ENCODE assay signal across 1 cellular context in the genomic region with DNA sequence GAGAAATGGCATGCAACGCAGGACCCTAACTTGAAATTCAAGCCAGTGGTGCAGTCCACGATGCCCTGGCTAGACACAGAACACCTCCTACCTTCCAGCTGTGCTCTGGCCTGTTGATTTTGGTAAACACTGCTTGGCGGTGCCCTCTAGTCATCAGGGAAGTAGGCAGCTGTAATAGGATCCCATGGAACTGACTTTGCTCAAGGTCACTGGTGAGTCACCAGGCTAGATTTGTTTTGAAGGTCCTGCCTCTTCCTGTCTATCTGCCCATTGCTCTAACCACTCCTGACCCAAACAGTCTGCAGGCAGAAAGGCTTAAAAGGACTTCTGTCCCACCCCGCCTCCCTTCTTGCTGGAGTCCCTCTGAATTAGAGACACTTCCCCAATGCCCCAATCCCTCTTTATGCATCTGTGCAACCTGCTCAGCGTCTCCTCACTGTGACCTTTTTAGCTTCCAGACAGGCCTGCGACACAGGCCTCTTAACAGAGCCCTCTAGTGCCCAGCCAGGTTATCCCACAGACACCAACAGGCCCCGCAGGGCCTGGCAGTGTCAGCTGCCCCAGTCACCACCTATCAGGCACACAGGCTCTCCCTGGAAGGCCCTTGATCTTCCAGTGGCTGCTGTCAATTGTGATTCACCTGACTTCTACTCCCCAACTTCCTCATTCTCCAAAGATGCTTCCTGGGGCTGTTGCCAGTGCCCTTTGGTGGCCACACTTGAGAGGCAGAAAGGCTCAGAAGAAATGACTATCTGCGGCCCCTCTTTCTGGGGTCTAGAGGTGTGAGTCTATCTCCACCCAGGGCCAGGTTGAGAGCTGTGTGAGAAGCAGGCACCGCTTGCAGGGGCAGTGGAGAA.
TF ChIP-seq lines count a peak whose summit lies in the region.

No MANE protein-coding gene starts in this region.

TF ChIP-seq in HepG2, 621 proteins besides CTCF, POLR2A, EP300 and RAD21 (continued from another document and continues in another):
- TF ChIP-seq, protein P1, sequence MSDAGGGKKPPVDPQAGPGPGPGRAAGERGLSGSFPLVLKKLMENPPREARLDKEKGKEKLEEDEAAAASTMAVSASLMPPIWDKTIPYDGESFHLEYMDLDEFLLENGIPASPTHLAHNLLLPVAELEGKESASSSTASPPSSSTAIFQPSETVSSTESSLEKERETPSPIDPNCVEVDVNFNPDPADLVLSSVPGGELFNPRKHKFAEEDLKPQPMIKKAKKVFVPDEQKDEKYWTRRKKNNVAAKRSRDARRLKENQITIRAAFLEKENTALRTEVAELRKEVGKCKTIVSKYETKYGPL (CRISPR knock-in tag; IDR thresholded peaks at IDR 0.05) = no peak
- TF ChIP-seq NR1H2 (CRISPR knock-in tag; IDR thresholded peaks at IDR 0.05; ENCODE audit: borderline replicate concordance, low read depth) (peak; percentile 6; the same call in 1 of the 2 replicates), RORA (CRISPR knock-in tag; IDR thresholded peaks at IDR 0.05) (no peak), ZNF616 (CRISPR knock-in tag; IDR thresholded peaks at IDR 0.05; ENCODE audit: low read depth) (no peak), HOXA9 (CRISPR knock-in tag; IDR thresholded peaks at IDR 0.05; ENCODE audit: borderline replicate concordance) (no peak), SPEN (CRISPR knock-in tag; IDR thresholded peaks at IDR 0.05; ENCODE audit: low read depth) (peak; percentile 86), TAF15 (IDR thresholded peaks at IDR 0.05; ENCODE audit: low read depth, low read length, poor library complexity, severe bottlenecking) (no peak), ZNF296 (CRISPR knock-in tag; conservative IDR thresholded peaks at IDR 0.05) (no peak), ZNF441 (CRISPR knock-in tag; IDR thresholded peaks at IDR 0.05; ENCODE audit: borderline replicate concordance) (peak; percentile 84), MYC (CRISPR knock-in tag; IDR thresholded peaks at IDR 0.05; ENCODE audit: borderline replicate concordance) (peak; percentile 55; the same call in 1 of the 2 replicates), ZNF451 (CRISPR knock-in tag; IDR thresholded peaks at IDR 0.05) (no peak), DMAP1 (CRISPR knock-in tag; IDR thresholded peaks at IDR 0.05) (peak; percentile 69), PPARG (CRISPR knock-in tag; conservative IDR thresholded peaks at IDR 0.05) (peak; percentile 89; the same call in 1 of the 2 replicates), PAF1 (CRISPR knock-in tag; IDR thresholded peaks at IDR 0.05) (no peak), ZNF24 (IDR thresholded peaks at IDR 0.05) (no peak), ZFP41 (CRISPR knock-in tag; IDR thresholded peaks at IDR 0.05; ENCODE audit: borderline replicate concordance) (0 out of 2 replicates have a peak, but pooled peaks have one; percentile 19), ZFP36 (IDR thresholded peaks at IDR 0.05; ENCODE audit: borderline replicate concordance, low read depth, low read length, partially characterized antibody) (no peak), ZNF564 (CRISPR knock-in tag; IDR thresholded peaks at IDR 0.05) (no peak), FLYWCH1 (CRISPR knock-in tag; IDR thresholded peaks at IDR 0.05) (no peak), KDM5A (IDR thresholded peaks at IDR 0.05; ENCODE audit: borderline replicate concordance, low read length) (peak; percentile 71), PCBP1 (IDR thresholded peaks at IDR 0.05; ENCODE audit: borderline replicate concordance, low read depth, low read length) (no peak), CHD4 (IDR thresholded peaks at IDR 0.05; ENCODE audit: borderline replicate concordance, low read length) (peak; percentile 63; the same call in 1 of the 2 replicates), SRSF9 (IDR thresholded peaks at IDR 0.05; ENCODE audit: borderline replicate concordance, insufficient read depth, low read depth, low read length, poor library complexity, severe bottlenecking) (no peak), ZNF205 (CRISPR knock-in tag; IDR thresholded peaks at IDR 0.05) (no peak; the same call in 1 of the 2 replicates), SAP130 (CRISPR knock-in tag; IDR thresholded peaks at IDR 0.05; ENCODE audit: low read depth) (peak; percentile 98), KMT2B (CRISPR knock-in tag; IDR thresholded peaks at IDR 0.05) (peak; percentile 64), HNRNPK (IDR thresholded peaks at IDR 0.05; ENCODE audit: low read depth, low read length, poor library complexity, severe bottlenecking) (no peak), ZNF484 (CRISPR knock-in tag; IDR thresholded peaks at IDR 0.05; ENCODE audit: borderline replicate concordance, low read depth) (0 out of 2 replicates have a peak, but pooled peaks have one; percentile 49), ZNF256 (CRISPR knock-in tag; conservative IDR thresholded peaks at IDR 0.05) (0 out of 2 replicates have a peak, but pooled peaks have one; percentile 26), ZNF577 (CRISPR knock-in tag; IDR thresholded peaks at IDR 0.05; ENCODE audit: borderline replicate concordance, low read depth) (no peak), KLF15 (CRISPR knock-in tag; IDR thresholded peaks at IDR 0.05; ENCODE audit: borderline replicate concordance) (no peak), ZNF773 (CRISPR knock-in tag; IDR thresholded peaks at IDR 0.05; ENCODE audit: borderline replicate concordance) (no peak), SALL1 (CRISPR knock-in tag; IDR thresholded peaks at IDR 0.05) (peak; percentile 95), ZNF232 (CRISPR knock-in tag; IDR thresholded peaks at IDR 0.05; ENCODE audit: borderline replicate concordance) (no peak), NFE2L2 (IDR thresholded peaks at IDR 0.05; ENCODE audit: low read length) (peak; percentile 10; the same call in 1 of the 2 replicates), ZNF10 (CRISPR knock-in tag; IDR thresholded peaks at IDR 0.05; ENCODE audit: borderline replicate concordance, low read depth) (no peak), SOX5 (CRISPR knock-in tag; IDR thresholded peaks at IDR 0.05; ENCODE audit: borderline replicate concordance) (peak; percentile 76), ZC3H13 (CRISPR knock-in tag; IDR thresholded peaks at IDR 0.05) (peak; percentile 14; the same call in 1 of the 2 replicates), ZNF562 (CRISPR knock-in tag; IDR thresholded peaks at IDR 0.05; ENCODE audit: borderline replicate concordance) (no peak), POGZ (CRISPR knock-in tag; IDR thresholded peaks at IDR 0.05) (no peak), ZSCAN22 (CRISPR knock-in tag; IDR thresholded peaks at IDR 0.05) (no peak), KDM1A (CRISPR knock-in tag; IDR thresholded peaks at IDR 0.05) (0 out of 2 replicates have a peak, but pooled peaks have one; percentile 54), NPAS2 (CRISPR knock-in tag; IDR thresholded peaks at IDR 0.05; ENCODE audit: borderline replicate concordance) (no peak)
- TF ChIP-seq, protein P2, sequence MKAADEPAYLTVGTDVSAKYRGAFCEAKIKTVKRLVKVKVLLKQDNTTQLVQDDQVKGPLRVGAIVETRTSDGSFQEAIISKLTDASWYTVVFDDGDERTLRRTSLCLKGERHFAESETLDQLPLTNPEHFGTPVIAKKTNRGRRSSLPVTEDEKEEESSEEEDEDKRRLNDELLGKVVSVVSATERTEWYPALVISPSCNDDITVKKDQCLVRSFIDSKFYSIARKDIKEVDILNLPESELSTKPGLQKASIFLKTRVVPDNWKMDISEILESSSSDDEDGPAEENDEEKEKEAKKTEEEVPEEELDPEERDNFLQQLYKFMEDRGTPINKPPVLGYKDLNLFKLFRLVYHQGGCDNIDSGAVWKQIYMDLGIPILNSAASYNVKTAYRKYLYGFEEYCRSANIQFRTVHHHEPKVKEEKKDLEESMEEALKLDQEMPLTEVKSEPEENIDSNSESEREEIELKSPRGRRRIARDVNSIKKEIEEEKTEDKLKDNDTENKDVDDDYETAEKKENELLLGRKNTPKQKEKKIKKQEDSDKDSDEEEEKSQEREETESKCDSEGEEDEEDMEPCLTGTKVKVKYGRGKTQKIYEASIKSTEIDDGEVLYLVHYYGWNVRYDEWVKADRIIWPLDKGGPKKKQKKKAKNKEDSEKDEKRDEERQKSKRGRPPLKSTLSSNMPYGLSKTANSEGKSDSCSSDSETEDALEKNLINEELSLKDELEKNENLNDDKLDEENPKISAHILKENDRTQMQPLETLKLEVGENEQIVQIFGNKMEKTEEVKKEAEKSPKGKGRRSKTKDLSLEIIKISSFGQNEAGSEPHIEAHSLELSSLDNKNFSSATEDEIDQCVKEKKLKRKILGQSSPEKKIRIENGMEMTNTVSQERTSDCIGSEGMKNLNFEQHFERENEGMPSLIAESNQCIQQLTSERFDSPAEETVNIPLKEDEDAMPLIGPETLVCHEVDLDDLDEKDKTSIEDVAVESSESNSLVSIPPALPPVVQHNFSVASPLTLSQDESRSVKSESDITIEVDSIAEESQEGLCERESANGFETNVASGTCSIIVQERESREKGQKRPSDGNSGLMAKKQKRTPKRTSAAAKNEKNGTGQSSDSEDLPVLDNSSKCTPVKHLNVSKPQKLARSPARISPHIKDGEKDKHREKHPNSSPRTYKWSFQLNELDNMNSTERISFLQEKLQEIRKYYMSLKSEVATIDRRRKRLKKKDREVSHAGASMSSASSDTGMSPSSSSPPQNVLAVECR (CRISPR knock-in tag; IDR thresholded peaks at IDR 0.05; ENCODE audit: borderline replicate concordance) = peak; percentile 90; the same call in 1 of the 2 replicates
- TF ChIP-seq, protein P3, sequence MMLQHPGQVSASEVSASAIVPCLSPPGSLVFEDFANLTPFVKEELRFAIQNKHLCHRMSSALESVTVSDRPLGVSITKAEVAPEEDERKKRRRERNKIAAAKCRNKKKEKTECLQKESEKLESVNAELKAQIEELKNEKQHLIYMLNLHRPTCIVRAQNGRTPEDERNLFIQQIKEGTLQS (CRISPR knock-in tag; IDR thresholded peaks at IDR 0.05) = peak; percentile 99
- TF ChIP-seq, protein P4, sequence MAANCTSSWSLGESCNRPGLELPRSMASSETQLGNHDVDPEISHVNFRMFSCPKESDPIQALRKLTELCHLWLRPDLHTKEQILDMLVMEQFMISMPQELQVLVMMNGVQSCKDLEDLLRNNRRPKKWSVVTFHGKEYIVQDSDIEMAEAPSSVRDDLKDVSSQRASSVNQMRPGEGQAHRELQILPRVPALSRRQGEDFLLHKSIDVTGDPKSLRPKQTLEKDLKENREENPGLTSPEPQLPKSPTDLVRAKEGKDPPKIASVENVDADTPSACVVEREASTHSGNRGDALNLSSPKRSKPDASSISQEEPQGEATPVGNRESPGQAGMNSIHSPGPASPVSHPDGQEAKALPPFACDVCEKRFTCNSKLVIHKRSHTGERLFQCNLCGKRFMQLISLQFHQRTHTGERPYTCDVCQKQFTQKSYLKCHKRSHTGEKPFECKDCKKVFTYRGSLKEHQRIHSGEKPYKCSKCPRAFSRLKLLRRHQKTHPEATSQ (CRISPR knock-in tag; IDR thresholded peaks at IDR 0.05; ENCODE audit: borderline replicate concordance) = no peak
- TF ChIP-seq, protein P5, sequence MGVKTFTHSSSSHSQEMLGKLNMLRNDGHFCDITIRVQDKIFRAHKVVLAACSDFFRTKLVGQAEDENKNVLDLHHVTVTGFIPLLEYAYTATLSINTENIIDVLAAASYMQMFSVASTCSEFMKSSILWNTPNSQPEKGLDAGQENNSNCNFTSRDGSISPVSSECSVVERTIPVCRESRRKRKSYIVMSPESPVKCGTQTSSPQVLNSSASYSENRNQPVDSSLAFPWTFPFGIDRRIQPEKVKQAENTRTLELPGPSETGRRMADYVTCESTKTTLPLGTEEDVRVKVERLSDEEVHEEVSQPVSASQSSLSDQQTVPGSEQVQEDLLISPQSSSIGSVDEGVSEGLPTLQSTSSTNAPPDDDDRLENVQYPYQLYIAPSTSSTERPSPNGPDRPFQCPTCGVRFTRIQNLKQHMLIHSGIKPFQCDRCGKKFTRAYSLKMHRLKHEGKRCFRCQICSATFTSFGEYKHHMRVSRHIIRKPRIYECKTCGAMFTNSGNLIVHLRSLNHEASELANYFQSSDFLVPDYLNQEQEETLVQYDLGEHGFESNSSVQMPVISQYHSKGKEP (CRISPR knock-in tag; IDR thresholded peaks at IDR 0.05) = peak; percentile 40; the same call in 1 of the 2 replicates
- TF ChIP-seq, protein P6, sequence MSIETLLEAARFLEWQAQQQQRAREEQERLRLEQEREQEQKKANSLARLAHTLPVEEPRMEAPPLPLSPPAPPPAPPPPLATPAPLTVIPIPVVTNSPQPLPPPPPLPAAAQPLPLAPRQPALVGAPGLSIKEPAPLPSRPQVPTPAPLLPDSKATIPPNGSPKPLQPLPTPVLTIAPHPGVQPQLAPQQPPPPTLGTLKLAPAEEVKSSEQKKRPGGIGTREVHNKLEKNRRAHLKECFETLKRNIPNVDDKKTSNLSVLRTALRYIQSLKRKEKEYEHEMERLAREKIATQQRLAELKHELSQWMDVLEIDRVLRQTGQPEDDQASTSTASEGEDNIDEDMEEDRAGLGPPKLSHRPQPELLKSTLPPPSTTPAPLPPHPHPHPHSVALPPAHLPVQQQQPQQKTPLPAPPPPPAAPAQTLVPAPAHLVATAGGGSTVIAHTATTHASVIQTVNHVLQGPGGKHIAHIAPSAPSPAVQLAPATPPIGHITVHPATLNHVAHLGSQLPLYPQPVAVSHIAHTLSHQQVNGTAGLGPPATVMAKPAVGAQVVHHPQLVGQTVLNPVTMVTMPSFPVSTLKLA (IDR thresholded peaks at IDR 0.05) = peak; percentile 47
- TF ChIP-seq, protein P7, sequence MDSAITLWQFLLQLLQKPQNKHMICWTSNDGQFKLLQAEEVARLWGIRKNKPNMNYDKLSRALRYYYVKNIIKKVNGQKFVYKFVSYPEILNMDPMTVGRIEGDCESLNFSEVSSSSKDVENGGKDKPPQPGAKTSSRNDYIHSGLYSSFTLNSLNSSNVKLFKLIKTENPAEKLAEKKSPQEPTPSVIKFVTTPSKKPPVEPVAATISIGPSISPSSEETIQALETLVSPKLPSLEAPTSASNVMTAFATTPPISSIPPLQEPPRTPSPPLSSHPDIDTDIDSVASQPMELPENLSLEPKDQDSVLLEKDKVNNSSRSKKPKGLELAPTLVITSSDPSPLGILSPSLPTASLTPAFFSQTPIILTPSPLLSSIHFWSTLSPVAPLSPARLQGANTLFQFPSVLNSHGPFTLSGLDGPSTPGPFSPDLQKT (CRISPR knock-in tag; IDR thresholded peaks at IDR 0.05; ENCODE audit: borderline replicate concordance) = no peak
- TF ChIP-seq, protein P8, sequence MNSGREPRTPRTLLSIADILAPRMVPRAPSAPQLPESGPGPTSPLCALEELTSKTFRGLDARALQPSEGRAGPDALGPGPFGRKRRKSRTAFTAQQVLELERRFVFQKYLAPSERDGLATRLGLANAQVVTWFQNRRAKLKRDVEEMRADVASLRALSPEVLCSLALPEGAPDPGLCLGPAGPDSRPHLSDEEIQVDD (CRISPR knock-in tag; IDR thresholded peaks at IDR 0.05; ENCODE audit: borderline replicate concordance) = no peak
- TF ChIP-seq, protein P9, sequence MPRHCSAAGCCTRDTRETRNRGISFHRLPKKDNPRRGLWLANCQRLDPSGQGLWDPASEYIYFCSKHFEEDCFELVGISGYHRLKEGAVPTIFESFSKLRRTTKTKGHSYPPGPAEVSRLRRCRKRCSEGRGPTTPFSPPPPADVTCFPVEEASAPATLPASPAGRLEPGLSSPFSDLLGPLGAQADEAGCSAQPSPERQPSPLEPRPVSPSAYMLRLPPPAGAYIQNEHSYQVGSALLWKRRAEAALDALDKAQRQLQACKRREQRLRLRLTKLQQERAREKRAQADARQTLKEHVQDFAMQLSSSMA (CRISPR knock-in tag; IDR thresholded peaks at IDR 0.05) = 0 out of 2 replicates have a peak, but pooled peaks have one; percentile 58
